9 cellular contexts compared by ENCODE assay signal in genomic region chr9:9614607-9615006, GRCh38.
"Had no signal": no experiment of that assay in that cellular context is flagged by ENCODE, and none has a peak within 500 bp of the region (broad histone marks: within the 10 kb centered on the region; RNA-seq: fewer than 3 reads in every experiment).

No MANE protein-coding gene starts in this region.

- H3K9me3 ChIP-seq: HAP-1 had no signal

- H3K36me3 ChIP-seq: HAP-1 had no signal

- H3K4me3 ChIP-seq: GM23248, HAP-1 had no signal

- H3K36me3 Mint-ChIP-seq: IgD-negative memory B cell had no signal

- H3K9me3 Mint-ChIP-seq: IgD-negative memory B cell had no signal

- H3K27ac Mint-ChIP-seq: HFFc6, IgD-negative memory B cell had no signal

- H3K4me3 Mint-ChIP-seq: HFFc6, IgD-negative memory B cell had no signal

- DNase-seq: GM23248, GOT3, H7, HFFc6 had no signal

- H3K27ac ChIP-seq: GM23248, HL-60 had no signal

- H3K9ac ChIP-seq: GM23248 had no signal

- ATAC-seq: HCT116, HepG2 had no signal

- H3K4me1 ChIP-seq: HAP-1 had no signal

- H2AFZ ChIP-seq: GM23248 had no signal
